In genomic region chr22:20038574-20038973, GRCh38 we compare ENCODE assay signal across 12 cellular contexts. TPM values are rescaled to one million over a fixed set of nuclear protein-coding genes. Genes with fewer than 3 reads are reported as not detected.
A peak's percentile ranks its signal among the peaks of the same experiment; 100 is the strongest.
DNase-seq lines count a peak whose midpoint lies in the region; ATAC-seq, FAIRE-seq and TF ChIP-seq lines count a peak whose summit lies in the region.
"Had no signal": no experiment of that assay in that cellular context is flagged by ENCODE, and none has a peak within 500 bp of the region (broad histone marks: within the 10 kb centered on the region; RNA-seq: fewer than 3 reads in every experiment).

No MANE protein-coding gene starts in this region.

- H4K20me1 ChIP-seq in OCI-LY3 (ENCODE audit: insufficient read depth, low read length) (no peaks in the 10 kb centered on the region), K562 (replicated peaks; ENCODE audit: control insufficient read depth, insufficient read depth, low read length) (peaks cover 40% of the 10 kb centered on the region)

- no peak for ATAC-seq in K562
- no peak for ATAC-seq in GM21619 (IDR thresholded peaks at IDR 0.05; ENCODE audit: unreplicated experiment)

- H3K4me2 ChIP-seq in OCI-LY3 (ENCODE audit: low read length): peak overlapping the region; percentile 94
- no peak overlapping the region for H3K4me2 ChIP-seq in K562 (ENCODE audit: insufficient read depth, low read length)
- H3K4me2 ChIP-seq: GM23338 had no signal

- POLR2A ChIA-PET in K562 (lab: Yijun Ruan, JAX): interaction anchor here (0.5 to 2.0 kb wide), 6 partner anchors 12 to 67 kb away, joined by 3 to 6 read pairs (median 4); no protein-coding TSS in a partner anchor

- no peak for TF ChIP-seq POLR2A in K562 (conservative IDR thresholded peaks at IDR 0.05)

- TF ChIP-seq EP300 in K562 (IDR thresholded peaks at IDR 0.05; ENCODE audit: low read length): no peak

- 94% methylated on average over 7 of the region's 7 CpGs for WGBS in K562 (ENCODE audit: insufficient coverage, low coverage, missing lambda C conversion rate)

- H3K27ac ChIP-seq in OCI-LY3 (ENCODE audit: low read length) (peak overlapping the region; percentile 93), K562 (ENCODE audit: extremely low read depth, low read depth, low read length) (no peak overlapping the region), layer of hippocampus (ENCODE audit: low read depth, low read length) (peak overlapping the region; percentile 35), substantia nigra (ENCODE audit: low read depth, low read length, poor library complexity, severe bottlenecking) (peak overlapping the region; percentile 80)

- no TSS peak for BruUV-seq in K562 (replicated peaks; lab: Mats Ljungman, UMichigan)

- no peak for TF ChIP-seq CTCF in OCI-LY3 (IDR thresholded peaks at IDR 0.05; ENCODE audit: low read depth, low read length)
- no peak for TF ChIP-seq CTCF in K562 (IDR thresholded peaks at IDR 0.05 in 2 of 3, conservative IDR thresholded peaks at IDR 0.05 in 1 of 3; ENCODE audit: insufficient read depth in 2 of 3, low read depth in 1 of 3, low read length in 3 of 3)

- TF ChIP-seq RAD21 in K562 (CRISPR knock-in tag; conservative IDR thresholded peaks at IDR 0.05 in 1 of 2, IDR thresholded peaks at IDR 0.05 in 1 of 2): no peak

- H3K9me3 ChIP-seq in OCI-LY3 (ENCODE audit: insufficient read depth, low read length) (peaks cover 4% of the 10 kb centered on the region; the same call in 1 of the 2 replicates), K562 (replicated peaks; ENCODE audit: control insufficient read depth, insufficient read depth, low read depth, low read length) (no peaks in the 10 kb centered on the region)

- CTCF ChIA-PET in K562 (lab: Yijun Ruan, JAX; ENCODE audit: low intra/inter-chr PET ratio): interaction anchor here (1.1 kb wide), 1 partner anchor 67 kb away, joined by 3 read pairs; no protein-coding TSS in a partner anchor

- peaks cover 16% of the 10 kb centered on the region for H3K9me1 ChIP-seq in K562 (ENCODE audit: control insufficient read depth, insufficient read depth, low read length)

- DNase-seq in K562 (ENCODE audit: extremely low read depth in 1 of 4, low spot score in 3 of 4): no peak
- DNase-seq in substantia nigra (lab: John Stamatoyannopoulos, UW): no peak
- no peak for DNase-seq in KG1 (lab: John Stamatoyannopoulos, UW)
- no peak for DNase-seq in mesenteric fat pad (ENCODE audit: low spot score)
- DNase-seq in GF-D8 (lab: John Stamatoyannopoulos, UW): no peak
- DNase-seq: DMS53 had no signal

- in situ Hi-C loops in K562 (cut with MboI): no loop called here

- H3K4me1 ChIP-seq in OCI-LY3 (ENCODE audit: low read length) (peaks cover 45% of the 10 kb centered on the region), K562 (replicated peaks in 1 of 2; ENCODE audit: control insufficient read depth in 2 of 2, insufficient read depth in 2 of 2, low read length in 2 of 2) (peaks cover 11 to 43% of the 10 kb centered on the region in 2 experiments; a peak in 4 of 5 replicates)

- H3K36me3 ChIP-seq in OCI-LY3 (replicated peaks; ENCODE audit: low read depth, low read length): peaks cover 18% of the 10 kb centered on the region
- H3K36me3 ChIP-seq in K562 (ENCODE audit: control insufficient read depth, insufficient read depth, low read length): peaks cover 75% of the 10 kb centered on the region

- H3K79me2 ChIP-seq in OCI-LY3 (ENCODE audit: low read length) (0 out of 2 replicates have a peak, but pooled peaks cover 4% of the 10 kb centered on the region), K562 (ENCODE audit: control insufficient read depth, insufficient read depth, low read length) (peaks cover 24% of the 10 kb centered on the region)

- H3K9ac ChIP-seq in OCI-LY3 (ENCODE audit: low read length) (no peak overlapping the region), K562 (ENCODE audit: insufficient read depth in 1 of 2, low read depth in 2 of 2, low read length in 2 of 2) (peak overlapping the region in 1 of 2 experiments; percentile 54; a peak in 1 of 4 replicates)

- H3K27me3 ChIP-seq in OCI-LY3 (ENCODE audit: low read depth, low read length) (no peaks in the 10 kb centered on the region), K562 (ENCODE audit: control insufficient read depth in 2 of 2, insufficient read depth in 2 of 2, low read length in 2 of 2) (no peaks in the 10 kb centered on the region), layer of hippocampus (ENCODE audit: control insufficient read depth, insufficient read depth, low read length) (no peaks in the 10 kb centered on the region)

- no peak for FAIRE-seq in K562 (lab: Jason Lieb, UNC)
- FAIRE-seq: A204.1, GM18507 had no signal

- H3K4me3 ChIP-seq in OCI-LY3 (ENCODE audit: low read length) (peak overlapping the region; percentile 75), K562 (no peak overlapping the region)
- H3K4me3 ChIP-seq: GM23338 had no signal

- intact Hi-C loops in K562 (cut with micrococcal nuclease): no loop called here

- H2AFZ ChIP-seq in OCI-LY3 (ENCODE audit: low read depth, low read length) (no peak overlapping the region), K562 (ENCODE audit: low read depth, low read length) (no peak overlapping the region)
- H2AFZ ChIP-seq: GM23338 had no signal

TF ChIP-seq in K562, 482 proteins besides CTCF, POLR2A, EP300 and RAD21 (continues in another document):
- TF ChIP-seq MYC (IDR thresholded peaks at IDR 0.05; ENCODE audit: low read depth, low read length): no peak; the same call in 1 of the 2 replicates
- 0 out of 2 replicates have a peak, but pooled peaks have one; percentile 22 for TF ChIP-seq MYC (CRISPR knock-in tag; IDR thresholded peaks at IDR 0.05; ENCODE audit: borderline replicate concordance, low read depth)

RNA-seq across cellular contexts. Expression of gene TANGO2, which starts 17.7 kb away (rescaled TPM):
- 160 and 395 TPM in 2 replicates for total RNA-seq in K562 (2011; cell fraction: chromatin; rRNA removed; ENCODE audit: low replicate concordance)
- 227 and 229 TPM in 2 replicates for total RNA-seq in K562 (2011; cell fraction: nucleolus; rRNA removed)
- total RNA-seq in K562 (2011; cell fraction: nucleoplasm; rRNA removed): 196 and 211 TPM in 2 replicates
- 70.1 and 95.8 TPM in 2 replicates for total RNA-seq in K562 (2014; rRNA removed)
- 36.1 and 45.9 TPM in 2 replicates for total RNA-seq in K562 (2014; rRNA removed; fragmentation: Illumina TruSeq; extraction: Trizol)
- total RNA-seq in K562 (2015; rRNA removed; fragmentation: Illumina TruSeq; extraction: Trizol): 55.8 and 57.2 TPM in 2 replicates
- 94.1 and 97.3 TPM in 2 replicates for total RNA-seq in K562 (2021)
- 94.9 and 115 TPM in 2 replicates for polyA plus RNA-seq in K562 (2011; rRNA removed)
- 157 and 209 TPM in 2 replicates for polyA plus RNA-seq in K562 (2011; cell fraction: cytosol; rRNA removed)
- 157 and 195 TPM in 2 replicates for polyA plus RNA-seq in K562 (2011; cell fraction: nucleus; rRNA removed)
- 68.2 and 73.0 TPM in 2 replicates for polyA plus RNA-seq in K562 (2012)
- 88.3 and 89.4 TPM in 2 replicates for polyA plus RNA-seq in K562 (2014; fragmentation: Illumina TruSeq; extraction: Trizol)
- polyA plus RNA-seq in K562 (2014; fragmentation: Nextera tagmentation; extraction: Ambion mirVana): 10 to 100 TPM; 15.5 to 17.5 TPM
- 89.6 and 92.5 TPM in 2 replicates for polyA plus RNA-seq in K562 (2014; rRNA removed)
- 130 and 186 TPM in 2 replicates for polyA minus RNA-seq in K562 (2011; rRNA and poly(A)+ RNA removed)
- polyA minus RNA-seq in K562 (2011; cell fraction: cytosol; rRNA and poly(A)+ RNA removed): 73.2 and 76.1 TPM in 2 replicates
- polyA minus RNA-seq in K562 (2011; cell fraction: nucleus; rRNA and poly(A)+ RNA removed): 63.1 and 85.0 TPM in 2 replicates
- total RNA-seq in mesenteric fat pad: 34.8 TPM

RNA-seq across cellular contexts. Expression of gene ARVCF, which starts 22.0 kb away (rescaled TPM):
- 114 and 328 TPM in 2 replicates for total RNA-seq in K562 (2011; cell fraction: chromatin; rRNA removed; ENCODE audit: low replicate concordance)
- total RNA-seq in K562 (2011; cell fraction: nucleolus; rRNA removed): 214 and 270 TPM in 2 replicates
- total RNA-seq in K562 (2011; cell fraction: nucleoplasm; rRNA removed): 106 and 131 TPM in 2 replicates
- total RNA-seq in K562 (2014; rRNA removed) (49.3 and 54.2 TPM in 2 replicates), K562 (2014; rRNA removed; fragmentation: Illumina TruSeq; extraction: Trizol) (2.2 and 4.5 TPM in 2 replicates), K562 (2015; rRNA removed; fragmentation: Illumina TruSeq; extraction: Trizol) (13.3 and 15.6 TPM in 2 replicates), K562 (2021) (46.5 and 50.6 TPM in 2 replicates), mesenteric fat pad (5.3 TPM)
- polyA plus RNA-seq in K562 (2011; rRNA removed) (35.2 and 71.6 TPM in 2 replicates), K562 (2014; fragmentation: Illumina TruSeq; extraction: Trizol) (8.0 and 15.9 TPM in 2 replicates), K562 (2014; fragmentation: Nextera tagmentation; extraction: Ambion mirVana) (under 1 TPM; 0.03 to 0.17 TPM), K562 (2014; rRNA removed) (42.5 and 97.4 TPM in 2 replicates)
- 134 and 673 TPM in 2 replicates for polyA plus RNA-seq in K562 (2011; cell fraction: cytosol; rRNA removed)
- polyA plus RNA-seq in K562 (2011; cell fraction: nucleus; rRNA removed): 407 and 424 TPM in 2 replicates
- 30.0 and 31.2 TPM in 2 replicates for polyA plus RNA-seq in K562 (2012)
- 15.1 and 15.6 TPM in 2 replicates for polyA minus RNA-seq in K562 (2011; rRNA and poly(A)+ RNA removed)
- 24.6 and 52.4 TPM in 2 replicates for polyA minus RNA-seq in K562 (2011; cell fraction: cytosol; rRNA and poly(A)+ RNA removed)
- 96.8 and 145 TPM in 2 replicates for polyA minus RNA-seq in K562 (2011; cell fraction: nucleus; rRNA and poly(A)+ RNA removed)

RNA-seq across cellular contexts. Expression of gene DGCR8, which starts 41.5 kb away (rescaled TPM):
- 638 and 1,105 TPM in 2 replicates for total RNA-seq in K562 (2011; cell fraction: chromatin; rRNA removed; ENCODE audit: low replicate concordance)
- 550 and 577 TPM in 2 replicates for total RNA-seq in K562 (2011; cell fraction: nucleolus; rRNA removed)
- 502 and 511 TPM in 2 replicates for total RNA-seq in K562 (2011; cell fraction: nucleoplasm; rRNA removed)
- total RNA-seq in K562 (2014; rRNA removed): 107 and 108 TPM in 2 replicates
- total RNA-seq in K562 (2014; rRNA removed; fragmentation: Illumina TruSeq; extraction: Trizol): 43.7 and 49.4 TPM in 2 replicates
- total RNA-seq in K562 (2015; rRNA removed; fragmentation: Illumina TruSeq; extraction: Trizol): 80.1 and 81.2 TPM in 2 replicates
- total RNA-seq in K562 (2021): 116 and 119 TPM in 2 replicates
- polyA plus RNA-seq in K562 (2011; rRNA removed): 81.8 and 155 TPM in 2 replicates
- 51.2 and 92.7 TPM in 2 replicates for polyA plus RNA-seq in K562 (2011; cell fraction: cytosol; rRNA removed)
- 1,167 and 1,418 TPM in 2 replicates for polyA plus RNA-seq in K562 (2011; cell fraction: nucleus; rRNA removed)
- 76.7 and 85.3 TPM in 2 replicates for polyA plus RNA-seq in K562 (2012)
- 70.4 and 75.0 TPM in 2 replicates for polyA plus RNA-seq in K562 (2014; fragmentation: Illumina TruSeq; extraction: Trizol)
- 1 to 10 TPM; 5.9 to 7.7 TPM for polyA plus RNA-seq in K562 (2014; fragmentation: Nextera tagmentation; extraction: Ambion mirVana)
- polyA plus RNA-seq in K562 (2014; rRNA removed): 135 and 144 TPM in 2 replicates
- 62.1 and 82.0 TPM in 2 replicates for polyA minus RNA-seq in K562 (2011; rRNA and poly(A)+ RNA removed)
- 35.2 and 46.4 TPM in 2 replicates for polyA minus RNA-seq in K562 (2011; cell fraction: cytosol; rRNA and poly(A)+ RNA removed)
- 210 and 349 TPM in 2 replicates for polyA minus RNA-seq in K562 (2011; cell fraction: nucleus; rRNA and poly(A)+ RNA removed)
- total RNA-seq in mesenteric fat pad: 29.7 TPM
